ENCODE assay signal across 34 cellular contexts in the genomic region with DNA sequence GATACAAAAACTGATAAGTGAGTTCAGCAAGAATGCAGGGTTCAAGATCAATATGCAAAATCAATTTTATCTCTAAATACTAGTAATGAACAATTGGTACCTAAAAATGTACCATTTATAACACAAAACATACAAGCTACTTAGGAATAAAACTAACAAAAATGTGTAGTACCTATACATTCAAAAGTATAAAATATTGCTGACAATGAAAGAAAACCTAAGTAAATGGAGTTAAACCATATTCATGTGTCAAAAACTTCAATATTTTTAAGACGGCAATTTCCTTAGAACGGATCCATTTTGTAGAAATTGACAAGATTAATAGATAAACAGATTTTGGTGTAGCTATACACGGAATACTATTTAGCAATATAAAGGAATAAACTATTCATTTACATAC.
DNase-seq lines count a peak whose midpoint lies in the region; ATAC-seq, FAIRE-seq and TF ChIP-seq lines count a peak whose summit lies in the region.
"Had no signal": no experiment of that assay in that cellular context is flagged by ENCODE, and none has a peak within 500 bp of the region (broad histone marks: within the 10 kb centered on the region; RNA-seq: fewer than 3 reads in every experiment).

No MANE protein-coding gene starts in this region.

- no peak overlapping the region for H2BK20ac ChIP-seq in IMR-90 (ENCODE audit: low read depth, low read length)

- H2AK9ac ChIP-seq in IMR-90 (replicated peaks; ENCODE audit: low read depth, low read length, poor library complexity): no peak overlapping the region

- no peak overlapping the region for H2AK5ac ChIP-seq in IMR-90 (ENCODE audit: low read depth, low read length)

- no peaks in the 10 kb centered on the region for H4K20me1 ChIP-seq in HepG2 (ENCODE audit: insufficient read depth, low read length)
- H4K20me1 ChIP-seq in IMR-90 (ENCODE audit: insufficient read depth, low read length): no peaks in the 10 kb centered on the region
- H4K20me1 ChIP-seq in K562 (replicated peaks; ENCODE audit: control insufficient read depth, insufficient read depth, low read length): no peaks in the 10 kb centered on the region
- H4K20me1 ChIP-seq: BLaER1; BLaER1 treated with 17β-estradiol and CSF1 and Interleukin-3, amounts not matched to agents 10 nM and 100 nM had no signal

- H2BK120ac ChIP-seq in IMR-90 (ENCODE audit: low read depth, low read length): no peak overlapping the region

- H4K91ac ChIP-seq in IMR-90 (ENCODE audit: insufficient read depth, low read depth, low read length): no peak overlapping the region

- intact Hi-C loops in HepG2 (cut with micrococcal nuclease; ENCODE audit: unreplicated experiment) (no loop called here), right lobe of liver (cut with DNase I) (no loop called here), IMR-90 (cut with micrococcal nuclease) (no loop called here), K562 (cut with micrococcal nuclease) (no loop called here), aorta (cut with DNase I) (no loop called here)

- H3K36me3 ChIP-seq in HepG2 (replicated peaks in 1 of 2; ENCODE audit: control insufficient read depth in 1 of 2, insufficient read depth in 2 of 2, low read length in 2 of 2) (no peaks in the 10 kb centered on the region), right lobe of liver (no peaks in the 10 kb centered on the region), IMR-90 (ENCODE audit: control insufficient read depth, insufficient read depth, low read length) (no peaks in the 10 kb centered on the region), K562 (ENCODE audit: control insufficient read depth, insufficient read depth, low read length) (no peaks in the 10 kb centered on the region), aorta (ENCODE audit: control insufficient read depth in 1 of 2, insufficient read depth in 2 of 2, low read length in 1 of 2) (no peaks in the 10 kb centered on the region)
- H3K36me3 ChIP-seq: BE2C; BLaER1; BLaER1 treated with 17β-estradiol and CSF1 and Interleukin-3, amounts not matched to agents 10 nM and 100 nM had no signal

- BruUV-seq in HepG2 (replicated peaks; lab: Mats Ljungman, UMichigan): no TSS peak
- no TSS peak for BruUV-seq in IMR-90 (replicated peaks; lab: Mats Ljungman, UMichigan)
- no TSS peak for BruUV-seq in K562 (replicated peaks; lab: Mats Ljungman, UMichigan)

- H3K4me1 ChIP-seq in HepG2 (ENCODE audit: insufficient read depth, low read length): no peaks in the 10 kb centered on the region
- no peaks in the 10 kb centered on the region for H3K4me1 ChIP-seq in right lobe of liver
- no peaks in the 10 kb centered on the region for H3K4me1 ChIP-seq in A549
- no peaks in the 10 kb centered on the region for H3K4me1 ChIP-seq in IMR-90 (ENCODE audit: control insufficient read depth, insufficient read depth, low read length)
- no peaks in the 10 kb centered on the region for H3K4me1 ChIP-seq in K562 (replicated peaks in 1 of 2; ENCODE audit: control insufficient read depth in 2 of 2, insufficient read depth in 2 of 2, low read length in 2 of 2)
- no peaks in the 10 kb centered on the region for H3K4me1 ChIP-seq in aorta (ENCODE audit: control insufficient read depth in 1 of 2, insufficient read depth in 2 of 2, low read length in 2 of 2)
- H3K4me1 ChIP-seq: BE2C; BLaER1; BLaER1 treated with 17β-estradiol and CSF1 and Interleukin-3, amounts not matched to agents 10 nM and 100 nM; Caco-2 had no signal

- H3K4ac ChIP-seq in IMR-90 (ENCODE audit: low read depth, low read length): no peak overlapping the region

- TF ChIP-seq EP300 in HepG2 (IDR thresholded peaks at IDR 0.05; ENCODE audit: low read depth in 2 of 2, low read length in 2 of 2) (no peak), HepG2 (CRISPR knock-in tag; IDR thresholded peaks at IDR 0.05; ENCODE audit: borderline replicate concordance) (no peak), A549 (IDR thresholded peaks at IDR 0.05) (no peak), K562 (IDR thresholded peaks at IDR 0.05; ENCODE audit: low read length) (no peak)

- peaks cover 19% of the 10 kb centered on the region; the same call in 1 of the 2 replicates for H3K9me3 ChIP-seq in HepG2 (ENCODE audit: low read length)
- no peaks in the 10 kb centered on the region for H3K9me3 ChIP-seq in right lobe of liver
- H3K9me3 ChIP-seq in A549: peaks cover 10% of the 10 kb centered on the region; the same call in 2 of the 3 replicates
- peaks cover 2% of the 10 kb centered on the region; the same call in 1 of the 2 replicates for H3K9me3 ChIP-seq in IMR-90 (ENCODE audit: control insufficient read depth, insufficient read depth, low read length)
- no peaks in the 10 kb centered on the region for H3K9me3 ChIP-seq in K562 (replicated peaks; ENCODE audit: control insufficient read depth, insufficient read depth, low read depth, low read length)
- H3K9me3 ChIP-seq in aorta (ENCODE audit: control insufficient read depth, low read length): no peaks in the 10 kb centered on the region
- H3K9me3 ChIP-seq: BE2C, Caco-2 had no signal

- H3K18ac ChIP-seq in IMR-90 (ENCODE audit: low read depth, low read length): no peak overlapping the region

- in situ Hi-C loops in HepG2 (cut with HindIII; ENCODE audit: extremely low pct_ligation_motif_present, low pct_unique_long_range_greater_than_20kb): no loop called here
- in situ Hi-C loops in IMR-90 (cut with MboI; ENCODE audit: low sequenced_read_pairs): no loop called here
- in situ Hi-C loops in K562 (cut with MboI): no loop called here

- H4K8ac ChIP-seq in IMR-90 (ENCODE audit: low read depth in 2 of 2, low read length in 2 of 2): no peak overlapping the region

- H2BK15ac ChIP-seq in IMR-90 (ENCODE audit: low read depth, low read length): no peak overlapping the region

- FAIRE-seq in HepG2 (lab: Jason Lieb, UNC) (no peak), A549 (lab: Jason Lieb, UNC) (no peak), K562 (lab: Jason Lieb, UNC) (no peak)
- FAIRE-seq: A204.1, D721Med had no signal

- no peak overlapping the region for H2BK5ac ChIP-seq in IMR-90 (ENCODE audit: low read depth, low read length, poor library complexity, severe bottlenecking)

- H3K79me2 ChIP-seq in HepG2 (ENCODE audit: insufficient read depth, low read length) (no peaks in the 10 kb centered on the region), K562 (ENCODE audit: control insufficient read depth, insufficient read depth, low read length) (no peaks in the 10 kb centered on the region)

- H3K23ac ChIP-seq in IMR-90 (ENCODE audit: low read depth, low read length): no peak overlapping the region

- CTCF ChIA-PET in HepG2 (lab: Yijun Ruan, JAX; ENCODE audit: low intra/inter-chr PET ratio, low total read pairs) (no interaction called here), A549 (lab: Yijun Ruan, JAX) (no interaction called here), IMR-90 (lab: Yijun Ruan, JAX) (no interaction called here), K562 (lab: Yijun Ruan, JAX; ENCODE audit: low intra/inter-chr PET ratio) (no interaction called here)

- H3K27me3 ChIP-seq in HepG2 (ENCODE audit: control insufficient read depth in 1 of 2, insufficient read depth in 2 of 2, low read length in 2 of 2) (no peaks in the 10 kb centered on the region), right lobe of liver (no peaks in the 10 kb centered on the region), IMR-90 (ENCODE audit: control insufficient read depth, insufficient read depth, low read length) (no peaks in the 10 kb centered on the region), K562 (ENCODE audit: control insufficient read depth in 2 of 2, insufficient read depth in 2 of 2, low read length in 2 of 2) (no peaks in the 10 kb centered on the region), aorta (ENCODE audit: control insufficient read depth in 1 of 2, insufficient read depth in 2 of 2, low read length in 1 of 2) (no peaks in the 10 kb centered on the region)
- H3K27me3 ChIP-seq: BE2C; BLaER1; BLaER1 treated with 17β-estradiol and CSF1 and Interleukin-3, amounts not matched to agents 10 nM and 100 nM had no signal

- TF ChIP-seq POLR2A in HepG2 (IDR thresholded peaks at IDR 0.05; ENCODE audit: insufficient read depth in 1 of 2, low read depth in 2 of 2, low read length in 2 of 2): no peak
- no peak for TF ChIP-seq POLR2A in right lobe of liver (IDR thresholded peaks at IDR 0.05)
- no peak for TF ChIP-seq POLR2A in A549 (IDR thresholded peaks at IDR 0.05; ENCODE audit: low read length)
- no peak for TF ChIP-seq POLR2A in IMR-90 (IDR thresholded peaks at IDR 0.05; ENCODE audit: low read depth, low read length)
- no peak for TF ChIP-seq POLR2A in K562 (conservative IDR thresholded peaks at IDR 0.05)

- no peak for TF ChIP-seq CTCF in HepG2 (CRISPR knock-in tag; IDR thresholded peaks at IDR 0.05)
- no peak for TF ChIP-seq CTCF in right lobe of liver (IDR thresholded peaks at IDR 0.05)
- TF ChIP-seq CTCF in A549 (IDR thresholded peaks at IDR 0.05): no peak
- no peak for TF ChIP-seq CTCF in IMR-90 (conservative IDR thresholded peaks at IDR 0.05; ENCODE audit: low read depth, low read length)
- TF ChIP-seq CTCF in K562 (IDR thresholded peaks at IDR 0.05 in 2 of 3, conservative IDR thresholded peaks at IDR 0.05 in 1 of 3; ENCODE audit: insufficient read depth in 2 of 3, low read depth in 1 of 3, low read length in 3 of 3): no peak

- no peak overlapping the region for H3K14ac ChIP-seq in IMR-90 (replicated peaks; ENCODE audit: low read depth, low read length)

- no peaks in the 10 kb centered on the region for H3K9me1 ChIP-seq in IMR-90 (ENCODE audit: insufficient read depth, low read length)
- no peaks in the 10 kb centered on the region for H3K9me1 ChIP-seq in K562 (ENCODE audit: control insufficient read depth, insufficient read depth, low read length)

- no peak for ATAC-seq in HepG2
- ATAC-seq in right lobe of liver: no peak
- no peak for ATAC-seq in A549
- no peak for ATAC-seq in IMR-90 (ENCODE audit: low read depth)
- no peak for ATAC-seq in K562
- ATAC-seq in aorta (ENCODE audit: low FRiP score): no peak
- ATAC-seq in stimulated activated naive CD8-positive, alpha-beta T cell treated with anti-CD3 and anti-CD28 coated beads, Interleukin-15, Interleukin-2, amounts not matched to agents 100 U/mL and 50 U/mL, for 24 hours: no peak
- ATAC-seq: CD8-positive, alpha-beta T cell had no signal

- no peak overlapping the region for H2AFZ ChIP-seq in HepG2 (ENCODE audit: low read length)
- H2AFZ ChIP-seq in IMR-90 (replicated peaks; ENCODE audit: low read length, poor library complexity): no peak overlapping the region
- no peak overlapping the region for H2AFZ ChIP-seq in K562 (ENCODE audit: low read depth, low read length)

- no peaks in the 10 kb centered on the region for H3K79me1 ChIP-seq in IMR-90 (ENCODE audit: low read depth in 1 of 2, low read length in 2 of 2)

- no peak overlapping the region for H3K56ac ChIP-seq in IMR-90 (ENCODE audit: extremely low read depth, insufficient read depth, low read length)

- no peak for DNase-seq in HepG2 (ENCODE audit: low spot score)
- no peak for DNase-seq in right lobe of liver
- no peak for DNase-seq in A549 (ENCODE audit: low read depth in 1 of 2, low spot score in 1 of 2)
- DNase-seq in IMR-90: no peak
- no peak for DNase-seq in K562 (ENCODE audit: extremely low read depth in 1 of 4, low spot score in 3 of 4)
- DNase-seq in aorta: no peak
- no peak for DNase-seq in stimulated activated naive CD8-positive, alpha-beta T cell treated with anti-CD3 and anti-CD28 coated beads, Interleukin-15, Interleukin-2, amounts not matched to agents 100 U/mL and 50 U/mL, for 24 hours
- DNase-seq in activated naive CD4-positive, alpha-beta T cell treated with anti-CD3 and anti-CD28 coated beads, Interleukin-2, amount 50 U/mL, for 16 hours: no peak
- DNase-seq: 8988T; ACHN; AML-193; BE2C; C1 segment of cervical spinal cord; Caco-2; Calu3; CD4-positive, alpha-beta memory T cell; CD4-positive, alpha-beta T cell; CD4-positive, CD25-positive, alpha-beta regulatory T cell; CD8-positive, alpha-beta memory T cell; CD8-positive, alpha-beta T cell; COR-L47; DMS 273 treated with DMSO at 0.1 percent for 48 hours; DMS153; DMS53; DMS79; DMS79 treated with DMSO at 0.1 percent for 48 hours; DND-41; EL had no signal

- H3K4me3 ChIP-seq in HepG2 (replicated peaks in 1 of 3; ENCODE audit: insufficient read depth in 1 of 3, low read depth in 2 of 3, low read length in 3 of 3) (no peak overlapping the region), right lobe of liver (no peak overlapping the region), A549 (no peak overlapping the region), IMR-90 (ENCODE audit: insufficient read depth, low read depth, low read length) (no peak overlapping the region), K562 (no peak overlapping the region), aorta (ENCODE audit: low read length in 2 of 2) (no peak overlapping the region)
- H3K4me3 ChIP-seq: BLaER1; BLaER1 treated with 17β-estradiol and CSF1 and Interleukin-3, amounts not matched to agents 10 nM and 100 nM had no signal

- dilution Hi-C loops in IMR-90 (cut with HindIII; ENCODE audit: low sequenced_read_pairs, unreplicated experiment): no loop called here

- POLR2A ChIA-PET in HepG2 (lab: Yijun Ruan, JAX): no interaction called here
- POLR2A ChIA-PET in A549 (lab: Yijun Ruan, JAX): no interaction called here
- POLR2A ChIA-PET in IMR-90 (lab: Charles Lee; ENCODE audit: unreplicated experiment): interaction anchor here (0.7 kb wide), 1 partner anchor 135 kb away, joined by 12 read pairs; no protein-coding TSS in a partner anchor
- POLR2A ChIA-PET in K562 (lab: Yijun Ruan, JAX): no interaction called here

- H3K4me2 ChIP-seq in HepG2 (ENCODE audit: low read depth, low read length) (no peak overlapping the region), A549 (no peak overlapping the region), IMR-90 (ENCODE audit: low read depth, low read length) (no peak overlapping the region), K562 (ENCODE audit: insufficient read depth, low read length) (no peak overlapping the region)
- H3K4me2 ChIP-seq: BLaER1; BLaER1 treated with 17β-estradiol and CSF1 and Interleukin-3, amounts not matched to agents 10 nM and 100 nM had no signal

- H4K5ac ChIP-seq in IMR-90 (ENCODE audit: low read depth, low read length): no peak overlapping the region

- no peak for TF ChIP-seq RAD21 in HepG2 (CRISPR knock-in tag; IDR thresholded peaks at IDR 0.05)
- no peak for TF ChIP-seq RAD21 in A549 (conservative IDR thresholded peaks at IDR 0.05 in 1 of 2, IDR thresholded peaks at IDR 0.05 in 1 of 2)
- TF ChIP-seq RAD21 in IMR-90 (IDR thresholded peaks at IDR 0.05; ENCODE audit: low read length): no peak
- TF ChIP-seq RAD21 in K562 (CRISPR knock-in tag; conservative IDR thresholded peaks at IDR 0.05 in 1 of 2, IDR thresholded peaks at IDR 0.05 in 1 of 2): no peak

- H3K27ac ChIP-seq in HepG2 (ENCODE audit: extremely low read length, insufficient read depth, low read length) (no peak overlapping the region), right lobe of liver (no peak overlapping the region), A549 (no peak overlapping the region), IMR-90 (ENCODE audit: insufficient read depth, low read length) (no peak overlapping the region), K562 (ENCODE audit: extremely low read depth, low read depth, low read length) (no peak overlapping the region), aorta (ENCODE audit: low read depth in 1 of 2, low read length in 2 of 2) (no peak overlapping the region)
- H3K27ac ChIP-seq: 22Rv1; BLaER1; BLaER1 treated with 17β-estradiol and CSF1 and Interleukin-3, amounts not matched to agents 10 nM and 100 nM; C4-2B had no signal

- H3K9ac ChIP-seq in HepG2 (ENCODE audit: insufficient read depth, low read depth, low read length) (no peak overlapping the region), IMR-90 (ENCODE audit: low read depth, low read length) (no peak overlapping the region), K562 (ENCODE audit: insufficient read depth in 1 of 2, low read depth in 2 of 2, low read length in 2 of 2) (no peak overlapping the region)
- H3K9ac ChIP-seq: BLaER1; BLaER1 treated with 17β-estradiol and CSF1 and Interleukin-3, amounts not matched to agents 10 nM and 100 nM had no signal

- 3% methylated on average over 3 of the region's 3 CpGs for WGBS in HepG2 (ENCODE audit: low lambda C conversion rate)
- WGBS in right lobe of liver (ENCODE audit: insufficient coverage, low coverage, low lambda C conversion rate, missing lambda C conversion rate): 72% methylated on average over 3 of the region's 3 CpGs
- WGBS in A549 (ENCODE audit: missing lambda C conversion rate): 37% methylated on average over 3 of the region's 3 CpGs
- WGBS in IMR-90 (ENCODE audit: extremely low coverage in 2 of 2, insufficient read length in 1 of 2), 2 experiments: no CpG with 5 or more reads among the region's 3 CpGs
- WGBS in K562 (ENCODE audit: insufficient coverage, low coverage, missing lambda C conversion rate): 0% methylated on average over 3 of the region's 3 CpGs
- WGBS in aorta, 2 donors: 89 to 94% methylated on average over 3 of the region's 3 CpGs
